In the genomic region with DNA sequence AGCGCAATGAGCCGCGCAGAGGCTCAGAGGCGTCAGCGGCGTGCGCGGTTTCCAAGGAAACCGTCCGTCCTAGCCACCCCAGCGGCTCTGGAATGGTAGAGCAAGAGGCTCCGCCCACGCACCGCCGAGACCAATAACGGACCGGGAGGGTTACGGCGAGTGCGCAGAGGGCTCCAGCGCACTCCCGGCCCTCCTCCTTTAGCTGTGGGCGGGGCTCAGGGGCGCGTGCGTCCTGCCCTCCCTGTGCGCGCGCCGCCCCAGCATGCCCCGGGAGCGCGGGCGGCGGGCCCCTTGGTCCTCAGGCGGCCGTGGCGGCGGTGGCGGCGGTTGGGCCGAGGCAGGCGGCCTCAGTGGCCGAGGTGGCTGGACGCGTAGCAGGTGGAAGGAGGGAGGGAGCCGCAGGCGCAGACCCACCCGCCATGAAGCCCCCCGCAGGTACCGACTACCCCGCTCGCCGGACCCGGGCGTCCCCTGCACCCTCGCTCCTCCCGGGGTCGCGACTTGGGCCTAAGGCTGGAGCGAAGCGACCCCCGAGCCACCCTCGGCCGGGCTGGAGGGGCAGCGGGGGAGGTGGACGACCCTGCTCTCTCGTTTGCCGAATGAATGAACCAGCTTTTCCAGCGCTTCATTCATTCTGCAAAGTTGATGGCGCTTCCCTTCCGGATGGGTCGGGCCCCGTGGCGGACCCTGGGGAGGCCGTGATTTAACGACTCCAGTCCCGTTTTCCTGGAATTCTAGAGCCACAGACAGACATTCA, we compare ENCODE assay signal across 1 cellular context.
TF ChIP-seq lines count a peak whose summit lies in the region.

A gene (plus strand): TSS at position 260 of the 757 bp plus-strand sequence. CDS start 160 bp downstream, at position 420.

TF ChIP-seq in K562, 482 proteins besides CTCF, POLR2A, EP300 and RAD21 (continued from another document and continues in another):
- TF ChIP-seq, protein P1, sequence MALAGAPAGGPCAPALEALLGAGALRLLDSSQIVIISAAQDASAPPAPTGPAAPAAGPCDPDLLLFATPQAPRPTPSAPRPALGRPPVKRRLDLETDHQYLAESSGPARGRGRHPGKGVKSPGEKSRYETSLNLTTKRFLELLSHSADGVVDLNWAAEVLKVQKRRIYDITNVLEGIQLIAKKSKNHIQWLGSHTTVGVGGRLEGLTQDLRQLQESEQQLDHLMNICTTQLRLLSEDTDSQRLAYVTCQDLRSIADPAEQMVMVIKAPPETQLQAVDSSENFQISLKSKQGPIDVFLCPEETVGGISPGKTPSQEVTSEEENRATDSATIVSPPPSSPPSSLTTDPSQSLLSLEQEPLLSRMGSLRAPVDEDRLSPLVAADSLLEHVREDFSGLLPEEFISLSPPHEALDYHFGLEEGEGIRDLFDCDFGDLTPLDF (CRISPR knock-in tag; IDR thresholded peaks at IDR 0.05): no peak
- TF ChIP-seq, protein P2, sequence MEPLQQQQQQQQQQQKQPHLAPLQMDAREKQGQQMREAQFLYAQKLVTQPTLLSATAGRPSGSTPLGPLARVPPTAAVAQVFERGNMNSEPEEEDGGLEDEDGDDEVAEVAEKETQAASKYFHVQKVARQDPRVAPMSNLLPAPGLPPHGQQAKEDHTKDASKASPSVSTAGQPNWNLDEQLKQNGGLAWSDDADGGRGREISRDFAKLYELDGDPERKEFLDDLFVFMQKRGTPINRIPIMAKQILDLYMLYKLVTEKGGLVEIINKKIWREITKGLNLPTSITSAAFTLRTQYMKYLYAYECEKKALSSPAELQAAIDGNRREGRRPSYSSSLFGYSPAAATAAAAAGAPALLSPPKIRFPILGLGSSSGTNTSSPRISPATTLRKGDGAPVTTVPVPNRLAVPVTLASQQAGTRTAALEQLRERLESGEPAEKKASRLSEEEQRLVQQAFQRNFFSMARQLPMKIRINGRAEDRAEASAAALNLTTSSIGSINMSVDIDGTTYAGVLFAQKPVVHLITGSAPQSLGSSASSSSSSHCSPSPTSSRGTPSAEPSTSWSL (CRISPR knock-in tag; IDR thresholded peaks at IDR 0.05; ENCODE audit: borderline replicate concordance): no peak
- TF ChIP-seq NR3C1 (CRISPR knock-in tag; IDR thresholded peaks at IDR 0.05) (0 out of 2 replicates have a peak, but pooled peaks have one; percentile 24), TCF3 (CRISPR knock-in tag; IDR thresholded peaks at IDR 0.05) (no peak), ZNF830 (CRISPR knock-in tag; IDR thresholded peaks at IDR 0.05) (no peak), MCM2 (IDR thresholded peaks at IDR 0.05; ENCODE audit: low read depth) (no peak), MTA3 (IDR thresholded peaks at IDR 0.05; ENCODE audit: borderline replicate concordance) (peak; percentile 32; the same call in 1 of the 2 replicates), HIVEP1 (CRISPR knock-in tag; IDR thresholded peaks at IDR 0.05) (0 out of 2 replicates have a peak, but pooled peaks have one; percentile 46), ZNF644 (tag; IDR thresholded peaks at IDR 0.05; ENCODE audit: low read depth) (no peak), RB1 (IDR thresholded peaks at IDR 0.05; ENCODE audit: low read depth) (peak; percentile 91), HLTF (IDR thresholded peaks at IDR 0.05) (no peak), TSC22D4 (tag; IDR thresholded peaks at IDR 0.05) (no peak), ZNF347 (CRISPR knock-in tag; IDR thresholded peaks at IDR 0.05; ENCODE audit: low read depth) (no peak), FIP1L1 (IDR thresholded peaks at IDR 0.05; ENCODE audit: low read depth, low read length, poor library complexity, severe bottlenecking) (peak; percentile 90), MCM5 (IDR thresholded peaks at IDR 0.05; ENCODE audit: low read depth) (no peak), SRSF3 (IDR thresholded peaks at IDR 0.05; ENCODE audit: insufficient read depth, low read length) (no peak), ZNF24 (IDR thresholded peaks at IDR 0.05) (no peak), ZFPM2 (CRISPR knock-in tag; IDR thresholded peaks at IDR 0.05) (no peak), XRCC4 (IDR thresholded peaks at IDR 0.05; ENCODE audit: extremely low read depth, insufficient read depth, insufficient read length) (no peak), TBP (optimal IDR thresholded peaks at IDR 0.05; ENCODE audit: low read depth, low read length) (peak; percentile 63), ZBTB8A (IDR thresholded peaks at IDR 0.05; ENCODE audit: partially characterized antibody) (no peak), ESRRB (CRISPR knock-in tag; IDR thresholded peaks at IDR 0.05; ENCODE audit: borderline replicate concordance) (no peak), HCFC1 (IDR thresholded peaks at IDR 0.05; ENCODE audit: low read depth, low read length) (peak; percentile 50), XRCC3 (IDR thresholded peaks at IDR 0.05) (no peak), SRSF1 (IDR thresholded peaks at IDR 0.05; ENCODE audit: low read depth, low read length) (no peak), ARHGAP35 (IDR thresholded peaks at IDR 0.05; ENCODE audit: partially characterized antibody) (no peak), TCF7L2 (IDR thresholded peaks at IDR 0.05; ENCODE audit: low read depth, low read length) (no peak), ESRRA (IDR thresholded peaks at IDR 0.05; ENCODE audit: borderline replicate concordance, low read depth) (peak; percentile 45; the same call in 1 of the 2 replicates), MXI1 (IDR thresholded peaks at IDR 0.05; ENCODE audit: low read depth, low read length) (peak; percentile 80), IFI16 (CRISPR knock-in tag; IDR thresholded peaks at IDR 0.05) (no peak)
- TF ChIP-seq, protein P3, sequence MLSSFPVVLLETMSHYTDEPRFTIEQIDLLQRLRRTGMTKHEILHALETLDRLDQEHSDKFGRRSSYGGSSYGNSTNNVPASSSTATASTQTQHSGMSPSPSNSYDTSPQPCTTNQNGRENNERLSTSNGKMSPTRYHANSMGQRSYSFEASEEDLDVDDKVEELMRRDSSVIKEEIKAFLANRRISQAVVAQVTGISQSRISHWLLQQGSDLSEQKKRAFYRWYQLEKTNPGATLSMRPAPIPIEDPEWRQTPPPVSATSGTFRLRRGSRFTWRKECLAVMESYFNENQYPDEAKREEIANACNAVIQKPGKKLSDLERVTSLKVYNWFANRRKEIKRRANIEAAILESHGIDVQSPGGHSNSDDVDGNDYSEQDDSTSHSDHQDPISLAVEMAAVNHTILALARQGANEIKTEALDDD (IDR thresholded peaks at IDR 0.05): no peak
- TF ChIP-seq, protein P4, sequence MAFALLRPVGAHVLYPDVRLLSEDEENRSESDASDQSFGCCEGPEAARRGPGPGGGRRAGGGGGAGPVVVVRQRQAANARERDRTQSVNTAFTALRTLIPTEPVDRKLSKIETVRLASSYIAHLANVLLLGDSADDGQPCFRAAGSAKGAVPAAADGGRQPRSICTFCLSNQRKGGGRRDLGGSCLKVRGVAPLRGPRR (CRISPR knock-in tag; IDR thresholded peaks at IDR 0.05): no peak
- TF ChIP-seq, protein P5, sequence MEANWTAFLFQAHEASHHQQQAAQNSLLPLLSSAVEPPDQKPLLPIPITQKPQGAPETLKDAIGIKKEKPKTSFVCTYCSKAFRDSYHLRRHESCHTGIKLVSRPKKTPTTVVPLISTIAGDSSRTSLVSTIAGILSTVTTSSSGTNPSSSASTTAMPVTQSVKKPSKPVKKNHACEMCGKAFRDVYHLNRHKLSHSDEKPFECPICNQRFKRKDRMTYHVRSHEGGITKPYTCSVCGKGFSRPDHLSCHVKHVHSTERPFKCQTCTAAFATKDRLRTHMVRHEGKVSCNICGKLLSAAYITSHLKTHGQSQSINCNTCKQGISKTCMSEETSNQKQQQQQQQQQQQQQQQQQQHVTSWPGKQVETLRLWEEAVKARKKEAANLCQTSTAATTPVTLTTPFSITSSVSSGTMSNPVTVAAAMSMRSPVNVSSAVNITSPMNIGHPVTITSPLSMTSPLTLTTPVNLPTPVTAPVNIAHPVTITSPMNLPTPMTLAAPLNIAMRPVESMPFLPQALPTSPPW (CRISPR knock-in tag; IDR thresholded peaks at IDR 0.05): peak; percentile 71
- TF ChIP-seq, protein P6, sequence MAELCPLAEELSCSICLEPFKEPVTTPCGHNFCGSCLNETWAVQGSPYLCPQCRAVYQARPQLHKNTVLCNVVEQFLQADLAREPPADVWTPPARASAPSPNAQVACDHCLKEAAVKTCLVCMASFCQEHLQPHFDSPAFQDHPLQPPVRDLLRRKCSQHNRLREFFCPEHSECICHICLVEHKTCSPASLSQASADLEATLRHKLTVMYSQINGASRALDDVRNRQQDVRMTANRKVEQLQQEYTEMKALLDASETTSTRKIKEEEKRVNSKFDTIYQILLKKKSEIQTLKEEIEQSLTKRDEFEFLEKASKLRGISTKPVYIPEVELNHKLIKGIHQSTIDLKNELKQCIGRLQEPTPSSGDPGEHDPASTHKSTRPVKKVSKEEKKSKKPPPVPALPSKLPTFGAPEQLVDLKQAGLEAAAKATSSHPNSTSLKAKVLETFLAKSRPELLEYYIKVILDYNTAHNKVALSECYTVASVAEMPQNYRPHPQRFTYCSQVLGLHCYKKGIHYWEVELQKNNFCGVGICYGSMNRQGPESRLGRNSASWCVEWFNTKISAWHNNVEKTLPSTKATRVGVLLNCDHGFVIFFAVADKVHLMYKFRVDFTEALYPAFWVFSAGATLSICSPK (IDR thresholded peaks at IDR 0.05; ENCODE audit: borderline replicate concordance): no peak
- TF ChIP-seq, protein P7, sequence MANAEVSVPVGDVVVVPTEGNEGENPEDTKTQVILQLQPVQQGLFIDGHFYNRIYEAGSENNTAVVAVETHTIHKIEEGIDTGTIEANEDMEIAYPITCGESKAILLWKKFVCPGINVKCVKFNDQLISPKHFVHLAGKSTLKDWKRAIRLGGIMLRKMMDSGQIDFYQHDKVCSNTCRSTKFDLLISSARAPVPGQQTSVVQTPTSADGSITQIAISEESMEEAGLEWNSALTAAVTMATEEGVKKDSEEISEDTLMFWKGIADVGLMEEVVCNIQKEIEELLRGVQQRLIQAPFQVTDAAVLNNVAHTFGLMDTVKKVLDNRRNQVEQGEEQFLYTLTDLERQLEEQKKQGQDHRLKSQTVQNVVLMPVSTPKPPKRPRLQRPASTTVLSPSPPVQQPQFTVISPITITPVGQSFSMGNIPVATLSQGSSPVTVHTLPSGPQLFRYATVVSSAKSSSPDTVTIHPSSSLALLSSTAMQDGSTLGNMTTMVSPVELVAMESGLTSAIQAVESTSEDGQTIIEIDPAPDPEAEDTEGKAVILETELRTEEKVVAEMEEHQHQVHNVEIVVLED (CRISPR knock-in tag; IDR thresholded peaks at IDR 0.05): peak; percentile 67
- TF ChIP-seq, protein P8, sequence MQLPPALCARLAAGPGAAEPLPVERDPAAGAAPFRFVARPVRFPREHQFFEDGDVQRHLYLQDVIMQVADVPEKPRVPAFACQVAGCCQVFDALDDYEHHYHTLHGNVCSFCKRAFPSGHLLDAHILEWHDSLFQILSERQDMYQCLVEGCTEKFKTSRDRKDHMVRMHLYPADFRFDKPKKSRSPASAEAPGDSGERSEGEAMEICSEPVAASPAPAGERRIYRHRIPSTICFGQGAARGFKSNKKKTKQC (CRISPR knock-in tag; IDR thresholded peaks at IDR 0.05): peak; percentile 60; the same call in 1 of the 2 replicates
- TF ChIP-seq, protein P9, sequence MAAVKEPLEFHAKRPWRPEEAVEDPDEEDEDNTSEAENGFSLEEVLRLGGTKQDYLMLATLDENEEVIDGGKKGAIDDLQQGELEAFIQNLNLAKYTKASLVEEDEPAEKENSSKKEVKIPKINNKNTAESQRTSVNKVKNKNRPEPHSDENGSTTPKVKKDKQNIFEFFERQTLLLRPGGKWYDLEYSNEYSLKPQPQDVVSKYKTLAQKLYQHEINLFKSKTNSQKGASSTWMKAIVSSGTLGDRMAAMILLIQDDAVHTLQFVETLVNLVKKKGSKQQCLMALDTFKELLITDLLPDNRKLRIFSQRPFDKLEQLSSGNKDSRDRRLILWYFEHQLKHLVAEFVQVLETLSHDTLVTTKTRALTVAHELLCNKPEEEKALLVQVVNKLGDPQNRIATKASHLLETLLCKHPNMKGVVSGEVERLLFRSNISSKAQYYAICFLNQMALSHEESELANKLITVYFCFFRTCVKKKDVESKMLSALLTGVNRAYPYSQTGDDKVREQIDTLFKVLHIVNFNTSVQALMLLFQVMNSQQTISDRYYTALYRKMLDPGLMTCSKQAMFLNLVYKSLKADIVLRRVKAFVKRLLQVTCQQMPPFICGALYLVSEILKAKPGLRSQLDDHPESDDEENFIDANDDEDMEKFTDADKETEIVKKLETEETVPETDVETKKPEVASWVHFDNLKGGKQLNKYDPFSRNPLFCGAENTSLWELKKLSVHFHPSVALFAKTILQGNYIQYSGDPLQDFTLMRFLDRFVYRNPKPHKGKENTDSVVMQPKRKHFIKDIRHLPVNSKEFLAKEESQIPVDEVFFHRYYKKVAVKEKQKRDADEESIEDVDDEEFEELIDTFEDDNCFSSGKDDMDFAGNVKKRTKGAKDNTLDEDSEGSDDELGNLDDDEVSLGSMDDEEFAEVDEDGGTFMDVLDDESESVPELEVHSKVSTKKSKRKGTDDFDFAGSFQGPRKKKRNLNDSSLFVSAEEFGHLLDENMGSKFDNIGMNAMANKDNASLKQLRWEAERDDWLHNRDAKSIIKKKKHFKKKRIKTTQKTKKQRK (IDR thresholded peaks at IDR 0.05; ENCODE audit: borderline replicate concordance, low read depth, low read length): no peak
- TF ChIP-seq, protein P10, sequence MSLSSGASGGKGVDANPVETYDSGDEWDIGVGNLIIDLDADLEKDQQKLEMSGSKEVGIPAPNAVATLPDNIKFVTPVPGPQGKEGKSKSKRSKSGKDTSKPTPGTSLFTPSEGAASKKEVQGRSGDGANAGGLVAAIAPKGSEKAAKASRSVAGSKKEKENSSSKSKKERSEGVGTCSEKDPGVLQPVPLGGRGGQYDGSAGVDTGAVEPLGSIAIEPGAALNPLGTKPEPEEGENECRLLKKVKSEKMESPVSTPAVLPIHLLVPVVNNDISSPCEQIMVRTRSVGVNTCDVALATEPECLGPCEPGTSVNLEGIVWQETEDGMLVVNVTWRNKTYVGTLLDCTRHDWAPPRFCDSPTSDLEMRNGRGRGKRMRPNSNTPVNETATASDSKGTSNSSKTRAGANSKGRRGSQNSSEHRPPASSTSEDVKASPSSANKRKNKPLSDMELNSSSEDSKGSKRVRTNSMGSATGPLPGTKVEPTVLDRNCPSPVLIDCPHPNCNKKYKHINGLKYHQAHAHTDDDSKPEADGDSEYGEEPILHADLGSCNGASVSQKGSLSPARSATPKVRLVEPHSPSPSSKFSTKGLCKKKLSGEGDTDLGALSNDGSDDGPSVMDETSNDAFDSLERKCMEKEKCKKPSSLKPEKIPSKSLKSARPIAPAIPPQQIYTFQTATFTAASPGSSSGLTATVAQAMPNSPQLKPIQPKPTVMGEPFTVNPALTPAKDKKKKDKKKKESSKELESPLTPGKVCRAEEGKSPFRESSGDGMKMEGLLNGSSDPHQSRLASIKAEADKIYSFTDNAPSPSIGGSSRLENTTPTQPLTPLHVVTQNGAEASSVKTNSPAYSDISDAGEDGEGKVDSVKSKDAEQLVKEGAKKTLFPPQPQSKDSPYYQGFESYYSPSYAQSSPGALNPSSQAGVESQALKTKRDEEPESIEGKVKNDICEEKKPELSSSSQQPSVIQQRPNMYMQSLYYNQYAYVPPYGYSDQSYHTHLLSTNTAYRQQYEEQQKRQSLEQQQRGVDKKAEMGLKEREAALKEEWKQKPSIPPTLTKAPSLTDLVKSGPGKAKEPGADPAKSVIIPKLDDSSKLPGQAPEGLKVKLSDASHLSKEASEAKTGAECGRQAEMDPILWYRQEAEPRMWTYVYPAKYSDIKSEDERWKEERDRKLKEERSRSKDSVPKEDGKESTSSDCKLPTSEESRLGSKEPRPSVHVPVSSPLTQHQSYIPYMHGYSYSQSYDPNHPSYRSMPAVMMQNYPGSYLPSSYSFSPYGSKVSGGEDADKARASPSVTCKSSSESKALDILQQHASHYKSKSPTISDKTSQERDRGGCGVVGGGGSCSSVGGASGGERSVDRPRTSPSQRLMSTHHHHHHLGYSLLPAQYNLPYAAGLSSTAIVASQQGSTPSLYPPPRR (CRISPR knock-in tag; IDR thresholded peaks at IDR 0.05; ENCODE audit: borderline replicate concordance): 0 out of 2 replicates have a peak, but pooled peaks have one; percentile 58
